ENCODE assay signal across 8 cellular contexts in the genomic region with DNA sequence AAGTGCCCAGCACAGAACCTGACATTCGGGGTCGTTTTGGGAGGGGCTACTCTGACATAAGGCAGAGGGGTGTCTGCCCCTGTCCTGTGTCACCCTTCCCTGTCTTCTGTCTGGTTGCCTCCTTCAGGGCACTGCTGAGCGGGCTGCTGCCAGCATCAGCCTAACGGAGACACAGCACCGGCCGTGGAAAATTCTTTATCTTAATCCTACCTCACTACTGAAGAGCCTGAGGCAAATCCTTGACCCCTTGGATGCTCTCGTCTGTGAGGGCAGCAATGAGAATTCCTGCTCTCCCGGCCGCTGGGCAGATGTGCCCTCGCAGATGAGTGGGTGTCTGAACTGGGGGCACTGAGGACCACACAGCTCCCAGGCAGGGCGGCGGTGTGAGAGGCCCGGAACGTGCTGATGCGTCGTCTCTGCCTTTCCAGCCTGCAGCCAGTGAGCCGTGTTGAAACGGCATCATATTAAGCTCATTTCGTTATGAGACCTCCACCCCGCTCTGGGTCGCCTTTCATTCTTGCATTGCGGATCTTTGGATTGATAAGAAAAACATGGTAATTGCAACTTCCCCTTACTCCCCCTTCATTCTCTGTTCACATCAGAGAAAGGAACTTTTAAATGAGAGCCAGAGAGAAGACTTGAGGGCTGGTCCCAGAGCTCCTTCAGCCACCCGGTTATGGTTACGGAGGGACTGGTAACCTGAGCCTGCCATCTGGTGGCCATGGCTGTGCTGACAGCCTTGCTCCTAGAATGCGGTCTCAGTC.
DNase-seq lines count a peak whose midpoint lies in the region; ATAC-seq, FAIRE-seq and TF ChIP-seq lines count a peak whose summit lies in the region.

No MANE protein-coding gene starts in this region.

- TF ChIP-seq CTCF in OCI-LY1 (IDR thresholded peaks at IDR 0.05; ENCODE audit: low read length) (peak; percentile 77), fibroblast of the aortic adventitia (IDR thresholded peaks at IDR 0.05; ENCODE audit: insufficient read depth, low read length) (peak; percentile 95), neural progenitor cell (IDR thresholded peaks at IDR 0.05) (peak; percentile 91)

- no peaks in the 10 kb centered on the region for H3K36me3 Mint-ChIP-seq in activated T-cell treated with anti-CD3 and anti-CD28 coated beads, Interleukin-2, amount 50 U/mL, for 72 hours (ENCODE audit: insufficient read depth in 2 of 2)
- H3K36me3 Mint-ChIP-seq in neural progenitor cell: no peaks in the 10 kb centered on the region

- FAIRE-seq in HTR-8/SVneo (lab: Jason Lieb, UNC): peak; percentile 79

- H3K9ac ChIP-seq in OCI-LY1 (ENCODE audit: low read length) (no peak overlapping the region), neural progenitor cell (no peak overlapping the region)

- H3K9me3 Mint-ChIP-seq in activated T-cell treated with anti-CD3 and anti-CD28 coated beads, Interleukin-2, amount 50 U/mL, for 72 hours: no peaks in the 10 kb centered on the region
- H3K9me3 Mint-ChIP-seq in neural progenitor cell: no peaks in the 10 kb centered on the region

- H2AFZ ChIP-seq in OCI-LY1 (ENCODE audit: low read length) (no peak overlapping the region), neural progenitor cell (replicated peaks) (no peak overlapping the region)

- H3K4me1 ChIP-seq in OCI-LY1 (ENCODE audit: insufficient read depth, low read length, severe bottlenecking): no peaks in the 10 kb centered on the region
- H3K4me1 ChIP-seq in neural progenitor cell: peaks cover 8% of the 10 kb centered on the region

- no peaks in the 10 kb centered on the region for H4K20me1 ChIP-seq in OCI-LY1 (ENCODE audit: insufficient read depth, low read length)
- H4K20me1 ChIP-seq in neural progenitor cell (ENCODE audit: low read depth): peaks cover 15% of the 10 kb centered on the region

- H3K79me2 ChIP-seq in OCI-LY1 (ENCODE audit: insufficient read depth, low read length): no peaks in the 10 kb centered on the region
- no peaks in the 10 kb centered on the region for H3K79me2 ChIP-seq in neural progenitor cell (ENCODE audit: low read depth)

- H3K27ac Mint-ChIP-seq in activated T-cell treated with anti-CD3 and anti-CD28 coated beads, Interleukin-2, amount 50 U/mL, for 72 hours: no peak overlapping the region
- no peak overlapping the region for H3K27ac Mint-ChIP-seq in neural progenitor cell

- peak; percentile 68 for ATAC-seq in GM21447 (IDR thresholded peaks at IDR 0.05; ENCODE audit: unreplicated experiment)
- ATAC-seq in activated T-cell treated with anti-CD3 and anti-CD28 coated beads, Interleukin-2, amount 50 U/mL, for 72 hours (replicated peaks in 1 of 2): peak; percentile 86

- H3K4me3 ChIP-seq in OCI-LY1 (ENCODE audit: low read depth, low read length, poor library complexity, severe bottlenecking) (no peak overlapping the region), fibroblast of the aortic adventitia (ENCODE audit: low read depth, low read length) (no peak overlapping the region), neural progenitor cell (peak overlapping the region; percentile 15)

- H3K9me2 ChIP-seq in OCI-LY1 (ENCODE audit: low read depth, low read length): no peaks in the 10 kb centered on the region

- H3F3A ChIP-seq in OCI-LY1 (ENCODE audit: insufficient read depth, low read length) (no peaks in the 10 kb centered on the region), neural progenitor cell (ENCODE audit: low read depth) (peaks cover 9% of the 10 kb centered on the region)

- peak overlapping the region; percentile 73 to 74 for H3K4me3 Mint-ChIP-seq in activated T-cell treated with anti-CD3 and anti-CD28 coated beads, Interleukin-2, amount 50 U/mL, for 72 hours
- peak overlapping the region; percentile 69 for H3K4me3 Mint-ChIP-seq in neural progenitor cell

- H3K4me2 ChIP-seq in OCI-LY1 (ENCODE audit: low read length) (no peak overlapping the region), neural progenitor cell (peak overlapping the region; percentile 79)

- peaks cover 53% of the 10 kb centered on the region for H3K27me3 Mint-ChIP-seq in activated T-cell treated with anti-CD3 and anti-CD28 coated beads, Interleukin-2, amount 50 U/mL, for 72 hours (ENCODE audit: low read depth)
- peaks cover 54% of the 10 kb centered on the region for H3K27me3 Mint-ChIP-seq in neural progenitor cell (ENCODE audit: insufficient read depth, low read depth)

- no peak overlapping the region for H3K27ac ChIP-seq in OCI-LY1 (ENCODE audit: low read depth, low read length, poor library complexity, severe bottlenecking)
- H3K27ac ChIP-seq in neural progenitor cell: no peak overlapping the region

- H3K36me3 ChIP-seq in OCI-LY1 (ENCODE audit: insufficient read depth, low read length) (no peaks in the 10 kb centered on the region), neural progenitor cell (no peaks in the 10 kb centered on the region)

- H3K27me3 ChIP-seq in OCI-LY1 (ENCODE audit: insufficient read depth, low read length) (peaks cover 4% of the 10 kb centered on the region; the same call in 1 of the 2 replicates), neural progenitor cell (peaks cover 77% of the 10 kb centered on the region)

- H3K9me3 ChIP-seq in OCI-LY1 (ENCODE audit: low read length) (no peaks in the 10 kb centered on the region), neural progenitor cell (ENCODE audit: low read depth) (no peaks in the 10 kb centered on the region)

- H3K4me1 Mint-ChIP-seq in activated T-cell treated with anti-CD3 and anti-CD28 coated beads, Interleukin-2, amount 50 U/mL, for 72 hours (ENCODE audit: low read depth): peaks cover 24% of the 10 kb centered on the region
- H3K4me1 Mint-ChIP-seq in neural progenitor cell: peaks cover 8% of the 10 kb centered on the region

- DNase-seq in DMS 273 treated with DMSO at 0.1 percent for 48 hours (lab: John Stamatoyannopoulos, UW) (peak; percentile 16), HTR-8/SVneo (ENCODE audit: insufficient read length, low spot score) (peak; percentile 75), fibroblast of the aortic adventitia (ENCODE audit: low read depth) (peak; percentile 78), neural progenitor cell (ENCODE audit: low spot score) (peak; percentile 91), stromal cell of bone marrow (ENCODE audit: low read depth) (peak; percentile 49)
- DNase-seq in activated T-cell treated with anti-CD3 and anti-CD28 coated beads, Interleukin-2, amount 50 U/mL, for 72 hours: peak; percentile 67 to 76

Comparison
In these comparisons a context has a peak if more than half of its experiments do, and no peak if none do; other contexts are left out.
1. DNase-seq: peak in every context shown above with its lines; median percentile 91 in neural progenitor cell; 78 in fibroblast of the aortic adventitia; 75 in HTR-8/SVneo; 72 in activated T-cell treated with anti-CD3 and anti-CD28 coated beads, Interleukin-2, amount 50 U/mL, for 72 hours; 49 in stromal cell of bone marrow; 16 in DMS 273 treated with DMSO at 0.1 percent for 48 hours.